ENCODE assay signal across 9 cellular contexts in genomic region chr3:148957586-148957985, GRCh38. TPM values are rescaled to one million over a fixed set of nuclear protein-coding genes. Genes with fewer than 3 reads are reported as not detected.
DNase-seq lines count a peak whose midpoint lies in the region; ATAC-seq and TF ChIP-seq lines count a peak whose summit lies in the region.
"Had no signal": no experiment of that assay in that cellular context is flagged by ENCODE, and none has a peak within 500 bp of the region (broad histone marks: within the 10 kb centered on the region; RNA-seq: fewer than 3 reads in every experiment).

No MANE protein-coding gene starts in this region.

- ATAC-seq in GM21423 (IDR thresholded peaks at IDR 0.05; ENCODE audit: unreplicated experiment) (peak; percentile 62), GM18517 (IDR thresholded peaks at IDR 0.05; ENCODE audit: unreplicated experiment) (no peak)

- H3K27ac Mint-ChIP-seq in CD4-positive, alpha-beta memory T cell: peak overlapping the region in 2 of 7 donors; percentile 6 to 62

- H3K4me1 Mint-ChIP-seq in CD4-positive, alpha-beta memory T cell: peaks cover 5 to 8% (median 6%) of the 10 kb centered on the region in 4 donors

- no peaks in the 10 kb centered on the region for H3K36me3 ChIP-seq in CD4-positive, alpha-beta memory T cell (ENCODE audit: insufficient read depth, low read length)
- H3K36me3 ChIP-seq: SJSA1 had no signal

- no peak overlapping the region for H3K27ac ChIP-seq in CD4-positive, alpha-beta memory T cell (ENCODE audit: low read depth, low read length)
- H3K27ac ChIP-seq: SJSA1 had no signal

- POLR2A ChIA-PET in CD4-positive, alpha-beta memory T cell (lab: Charles Lee; ENCODE audit: partially characterized antibody): no interaction called here

- TF ChIP-seq CTCF in fibroblast of mammary gland (conservative IDR thresholded peaks at IDR 0.05; ENCODE audit: control insufficient read depth, insufficient read depth, low read depth, low read length): peak; percentile 34

- H3K4me1 ChIP-seq in CD4-positive, alpha-beta memory T cell (ENCODE audit: insufficient read depth, low read length): no peaks in the 10 kb centered on the region

- H3K9me3 Mint-ChIP-seq in CD4-positive, alpha-beta memory T cell: no peaks in the 10 kb centered on the region

- peak; percentile 35 for DNase-seq in EH (ENCODE audit: low read depth)
- peak; percentile 85 for DNase-seq in NOMO-1 treated with dmso at 0.1 percent for 144 hours (lab: John Stamatoyannopoulos, UW; ENCODE audit: unreplicated experiment)
- DNase-seq in fibroblast of mammary gland (ENCODE audit: low read depth): no peak
- DNase-seq in mesenteric fat pad (ENCODE audit: low spot score): no peak
- DNase-seq in CD4-positive, alpha-beta memory T cell: no peak
- DNase-seq in dedifferentiated amniotic fluid mesenchymal stem cell (ENCODE audit: extremely low spot score): no peak

- intact Hi-C loops in CD4-positive, alpha-beta memory T cell (cut with micrococcal nuclease): loop anchor here (10.0 kb wide), 1 partner anchor 757 kb away; no protein-coding TSS in a partner anchor

- no peak overlapping the region for H3K4me3 Mint-ChIP-seq in CD4-positive, alpha-beta memory T cell

- no peaks in the 10 kb centered on the region for H3K36me3 Mint-ChIP-seq in CD4-positive, alpha-beta memory T cell

- no peaks in the 10 kb centered on the region for H3K9me3 ChIP-seq in CD4-positive, alpha-beta memory T cell (ENCODE audit: control insufficient read depth in 1 of 2, low read length in 2 of 2)
- H3K9me3 ChIP-seq: SJSA1 had no signal

- H3K4me3 ChIP-seq in fibroblast of mammary gland (ENCODE audit: control insufficient read depth, low read depth, low read length): no peak overlapping the region
- no peak overlapping the region for H3K4me3 ChIP-seq in CD4-positive, alpha-beta memory T cell (ENCODE audit: low read length in 2 of 2)
- H3K4me3 ChIP-seq: SJSA1 had no signal

- H3K27me3 ChIP-seq in CD4-positive, alpha-beta memory T cell (ENCODE audit: insufficient read depth, low read length): no peaks in the 10 kb centered on the region
- H3K27me3 ChIP-seq: SJSA1 had no signal

- CTCF ChIA-PET in CD4-positive, alpha-beta memory T cell (lab: Charles Lee; ENCODE audit: partially characterized antibody): interaction anchor here (0.9 to 6.1 kb wide), 4 partner anchors 12 to 316 kb away, joined by 3 to 47 read pairs (median 6); no protein-coding TSS in a partner anchor

- H3K27me3 Mint-ChIP-seq in CD4-positive, alpha-beta memory T cell: peaks cover 9 to 10% of the 10 kb centered on the region in 2 donors

RNA-seq across cellular contexts. Expression of gene GYG1, which starts 33.8 kb away (rescaled TPM):
- 52.9 TPM for total RNA-seq in mesenteric fat pad
- 10 to 100 TPM; 20.9 to 24.1 TPM for total RNA-seq in CD4-positive, alpha-beta memory T cell
- polyA plus RNA-seq in CD4-positive, alpha-beta memory T cell: 10 to 100 TPM; 34.4 to 54.9 TPM

Comparison
In these comparisons a context has a peak if more than half of its experiments do, and no peak if none do; other contexts are left out.
1. DNase-seq: peak in EH (single experiment) and NOMO-1 treated with dmso at 0.1 percent for 144 hours (single experiment); none in fibroblast of mammary gland (single experiment), mesenteric fat pad (single experiment), CD4-positive, alpha-beta memory T cell (0 of 5) and dedifferentiated amniotic fluid mesenchymal stem cell (single experiment).